Comparison of ENCODE assay signal across 11 cellular contexts in genomic region chr7:28358423-28358868, GRCh38. TPM values are rescaled to one million over a fixed set of nuclear protein-coding genes. Genes with fewer than 3 reads are reported as not detected.
DNase-seq lines count a peak whose midpoint lies in the region; ATAC-seq and TF ChIP-seq lines count a peak whose summit lies in the region.
"Had no signal": no experiment of that assay in that cellular context is flagged by ENCODE, and none has a peak within 500 bp of the region (broad histone marks: within the 10 kb centered on the region; RNA-seq: fewer than 3 reads in every experiment).

No MANE protein-coding gene starts in this region.

- H3K4me3 ChIP-seq in HUES6 (ENCODE audit: low read depth, low read length) (no peak overlapping the region), astrocyte of the spinal cord (ENCODE audit: low read depth, low read length) (no peak overlapping the region), kidney epithelial cell (ENCODE audit: low read depth, low read length) (no peak overlapping the region), endodermal cell (ENCODE audit: low read length) (no peak overlapping the region)
- H3K4me3 ChIP-seq: ascending aorta had no signal

- TF ChIP-seq CTCF in astrocyte of the spinal cord (IDR thresholded peaks at IDR 0.05; ENCODE audit: low read depth, low read length) (no peak), kidney epithelial cell (IDR thresholded peaks at IDR 0.05; ENCODE audit: insufficient read depth, low read length, poor library complexity, severe bottlenecking) (no peak), endodermal cell (conservative IDR thresholded peaks at IDR 0.05) (no peak)

- H3K36me3 Mint-ChIP-seq in T-cell: no peaks in the 10 kb centered on the region
- H3K36me3 Mint-ChIP-seq in endodermal cell (ENCODE audit: low read depth): no peaks in the 10 kb centered on the region
- H3K36me3 Mint-ChIP-seq: activated CD4-positive, alpha-beta memory T cell treated with anti-CD3 and anti-CD28 coated beads for 36 hours had no signal

- H3K9me3 Mint-ChIP-seq in T-cell (no peaks in the 10 kb centered on the region), endodermal cell (no peaks in the 10 kb centered on the region)
- H3K9me3 Mint-ChIP-seq: activated CD4-positive, alpha-beta memory T cell treated with anti-CD3 and anti-CD28 coated beads for 36 hours had no signal

- H3K36me3 ChIP-seq in HUES6 (ENCODE audit: control insufficient read depth, insufficient read depth, low read length) (no peaks in the 10 kb centered on the region), kidney epithelial cell (ENCODE audit: control insufficient read depth, insufficient read depth, low read length) (no peaks in the 10 kb centered on the region), endodermal cell (ENCODE audit: control insufficient read depth, insufficient read depth, low read length) (no peaks in the 10 kb centered on the region)
- H3K36me3 ChIP-seq: ascending aorta had no signal

- DNase-seq in COLO829 (ENCODE audit: low spot score): peak; percentile 74
- DNase-seq in astrocyte of the spinal cord (ENCODE audit: low read depth, low spot score): peak; percentile 96
- peak; percentile 92 for DNase-seq in kidney epithelial cell (ENCODE audit: low read depth)
- DNase-seq in SIG-M5 treated with dmso at 0.1 percent for 504 hours (lab: John Stamatoyannopoulos, UW; ENCODE audit: unreplicated experiment): no peak
- no peak for DNase-seq in T-cell
- DNase-seq in endodermal cell: no peak
- DNase-seq: activated CD4-positive, alpha-beta memory T cell treated with anti-CD3 and anti-CD28 coated beads for 36 hours; Caco-2 had no signal

- peak overlapping the region; percentile 64; the same call in 1 of the 2 replicates for H3K27ac ChIP-seq in HUES6 (ENCODE audit: low read depth, low read length)
- no peak overlapping the region for H3K27ac ChIP-seq in endodermal cell (ENCODE audit: low read depth, low read length)
- H3K27ac ChIP-seq: ascending aorta had no signal

- H3K4me3 Mint-ChIP-seq in T-cell (no peak overlapping the region), endodermal cell (no peak overlapping the region)
- H3K4me3 Mint-ChIP-seq: activated CD4-positive, alpha-beta memory T cell treated with anti-CD3 and anti-CD28 coated beads for 36 hours had no signal

- H3K27ac Mint-ChIP-seq in T-cell: no peak overlapping the region
- no peak overlapping the region for H3K27ac Mint-ChIP-seq in endodermal cell
- H3K27ac Mint-ChIP-seq: activated CD4-positive, alpha-beta memory T cell treated with anti-CD3 and anti-CD28 coated beads for 36 hours had no signal

- H3K27me3 Mint-ChIP-seq in T-cell (peaks cover 0 to 3% of the 10 kb centered on the region in 2 donors), endodermal cell (ENCODE audit: insufficient read depth) (no peaks in the 10 kb centered on the region)

- POLR2A ChIA-PET in T-cell (lab: Charles Lee): interaction anchor here in 1 of 2 donors (0.6 kb wide), 1 partner anchor 232 kb away, joined by 4 read pairs; no protein-coding TSS in a partner anchor

- H3K9me3 ChIP-seq in HUES6 (ENCODE audit: control insufficient read depth, insufficient read depth, low read depth, low read length) (peaks cover 5% of the 10 kb centered on the region; the same call in 1 of the 2 replicates), endodermal cell (ENCODE audit: control insufficient read depth, low read length) (no peaks in the 10 kb centered on the region)
- H3K9me3 ChIP-seq: ascending aorta, Caco-2 had no signal

- H3K27me3 ChIP-seq in HUES6 (ENCODE audit: control insufficient read depth, insufficient read depth, low read length) (no peaks in the 10 kb centered on the region), kidney epithelial cell (ENCODE audit: control insufficient read depth, insufficient read depth, low read length) (no peaks in the 10 kb centered on the region), endodermal cell (ENCODE audit: control insufficient read depth, insufficient read depth, low read length, poor library complexity, severe bottlenecking) (peaks cover 5% of the 10 kb centered on the region)
- H3K27me3 ChIP-seq: ascending aorta had no signal

- 76 to 85% methylated on average over 4 to 5 of the region's 5 CpGs for WGBS in endodermal cell (ENCODE audit: insufficient coverage in 1 of 2, insufficient read length in 1 of 2), 2 experiments

- H3K4me1 ChIP-seq in HUES6 (ENCODE audit: control insufficient read depth, insufficient read depth, low read length): peaks cover 31% of the 10 kb centered on the region
- no peaks in the 10 kb centered on the region for H3K4me1 ChIP-seq in endodermal cell (ENCODE audit: control insufficient read depth, insufficient read depth, low read length)
- H3K4me1 ChIP-seq: ascending aorta, Caco-2 had no signal

- in situ Hi-C loops in astrocyte of the spinal cord (cut with HindIII; ENCODE audit: low sequenced_read_pairs): no loop called here

- ATAC-seq in T-cell (replicated peaks in 1 of 4) (no peak), HG03135 (IDR thresholded peaks at IDR 0.05; ENCODE audit: unreplicated experiment) (no peak)

- no peak overlapping the region for H3K9ac ChIP-seq in HUES6 (ENCODE audit: low read length)
- H3K9ac ChIP-seq in endodermal cell (ENCODE audit: extremely low read depth, low read length, poor library complexity, severe bottlenecking): no peak overlapping the region

- CTCF ChIA-PET in T-cell (lab: Charles Lee): no interaction called here

- H3K4me1 Mint-ChIP-seq in T-cell (peaks cover 0 to 7% (median 7%) of the 10 kb centered on the region in 3 donors), endodermal cell (peaks cover 9% of the 10 kb centered on the region)

RNA-seq across cellular contexts. Expression of gene CREB5, which starts 53.9 kb away (rescaled TPM):
- total RNA-seq in kidney epithelial cell: 19.9 and 27.9 TPM in 2 replicates
- under 1 TPM; 0.03 to 0.58 (median 0.23) TPM for total RNA-seq in T-cell
- 1 to 10 TPM in 1 of 2 donors, under 1 TPM in 1; 0.53 to 2.6 TPM for total RNA-seq in endodermal cell
- polyA plus RNA-seq in endodermal cell (2013, experiment 1 of 2): 6.1 TPM
- 4.3 TPM for polyA plus RNA-seq in endodermal cell (2013, experiment 2 of 2)

Comparison
In these comparisons a context has a peak if more than half of its experiments do, and no peak if none do; other contexts are left out.
1. DNase-seq: peak in COLO829 (single experiment), astrocyte of the spinal cord (single experiment) and kidney epithelial cell (single experiment); none in SIG-M5 treated with dmso at 0.1 percent for 504 hours (single experiment), T-cell (0 of 34) and endodermal cell (single experiment).